14 cellular contexts compared by ENCODE assay signal in genomic region chr2:216740557-216741222, GRCh38. TPM values are rescaled to one million over a fixed set of nuclear protein-coding genes. Genes with fewer than 3 reads are reported as not detected.
DNase-seq lines count a peak whose midpoint lies in the region; ATAC-seq and TF ChIP-seq lines count a peak whose summit lies in the region.
"Had no signal": no experiment of that assay in that cellular context is flagged by ENCODE, and none has a peak within 500 bp of the region (broad histone marks: within the 10 kb centered on the region; RNA-seq: fewer than 3 reads in every experiment).

No MANE protein-coding gene starts in this region.

- intact Hi-C loops in mucosa of descending colon (cut with DNase I, micrococcal nuclease) = no loop called here

- H3K9me3 ChIP-seq in mucosa of descending colon = no peaks in the 10 kb centered on the region

- DNase-seq in NCI-H2196 treated with DMSO at 0.1 percent for 48 hours (lab: John Stamatoyannopoulos, UW; ENCODE audit: unreplicated experiment) (peak; percentile 36), fibroblast of gingiva (ENCODE audit: low read depth) (peak; percentile 65), mucosa of descending colon (peak in 1 of 3 donors; percentile 21), ureter (ENCODE audit: low spot score) (peak; percentile 49), coronary artery (ENCODE audit: low spot score) (no peak), medulla oblongata (ENCODE audit: extremely low spot score) (no peak), NOMO-1 (lab: John Stamatoyannopoulos, UW; ENCODE audit: unreplicated experiment in 2 of 2) (no peak)
- DNase-seq: activated CD8-positive, alpha-beta memory T cell treated with anti-CD3 and anti-CD28 coated beads, Interleukin-2, amount 10 ng/mL, durations not matched to agents 7 days and 5 days; activated naive CD8-positive, alpha-beta T cell treated with anti-CD3 and anti-CD28 coated beads, Interleukin-2, amount 10 ng/mL, durations not matched to agents 7 days and 5 days; dermis blood vessel endothelial cell; hypothalamus; naive thymus-derived CD4-positive, alpha-beta T cell; NCI-H1930 had no signal

- no peaks in the 10 kb centered on the region for H3K36me3 ChIP-seq in mucosa of descending colon (ENCODE audit: low read depth)

- H3K4me3 ChIP-seq in mucosa of descending colon (no peak overlapping the region), coronary artery (no peak overlapping the region)

- H3K27ac ChIP-seq in coronary artery = no peak overlapping the region

- ATAC-seq in mucosa of descending colon = peak; percentile 64
- ATAC-seq: activated CD8-positive, alpha-beta memory T cell treated with anti-CD3 and anti-CD28 coated beads, Interleukin-2, amount 10 ng/mL, durations not matched to agents 7 days and 5 days; HCT116; naive thymus-derived CD4-positive, alpha-beta T cell had no signal

- no peaks in the 10 kb centered on the region for H3K4me1 ChIP-seq in mucosa of descending colon (ENCODE audit: low read depth)

- TF ChIP-seq CTCF in mucosa of descending colon (IDR thresholded peaks at IDR 0.05) = no peak
- no peak for TF ChIP-seq CTCF in coronary artery (IDR thresholded peaks at IDR 0.05)

RNA-seq across cellular contexts. Expression of gene IGFBP5, which starts 45.3 kb away (rescaled TPM):
- 100 to 1,000 TPM in 1 of 3 donors, 10 to 100 TPM in 2; 36.4 to 628 (median 95.9) TPM for total RNA-seq in mucosa of descending colon
- total RNA-seq in ureter = 697 TPM
- total RNA-seq: naive thymus-derived CD4-positive, alpha-beta T cell had no signal

Comparison
In these comparisons a context has a peak if more than half of its experiments do, and no peak if none do; other contexts are left out.
1. DNase-seq: peak in NCI-H2196 treated with DMSO at 0.1 percent for 48 hours (single experiment), fibroblast of gingiva (single experiment) and ureter (single experiment); none in coronary artery (single experiment), medulla oblongata (single experiment) and NOMO-1 (0 of 2).